In the genomic region with DNA sequence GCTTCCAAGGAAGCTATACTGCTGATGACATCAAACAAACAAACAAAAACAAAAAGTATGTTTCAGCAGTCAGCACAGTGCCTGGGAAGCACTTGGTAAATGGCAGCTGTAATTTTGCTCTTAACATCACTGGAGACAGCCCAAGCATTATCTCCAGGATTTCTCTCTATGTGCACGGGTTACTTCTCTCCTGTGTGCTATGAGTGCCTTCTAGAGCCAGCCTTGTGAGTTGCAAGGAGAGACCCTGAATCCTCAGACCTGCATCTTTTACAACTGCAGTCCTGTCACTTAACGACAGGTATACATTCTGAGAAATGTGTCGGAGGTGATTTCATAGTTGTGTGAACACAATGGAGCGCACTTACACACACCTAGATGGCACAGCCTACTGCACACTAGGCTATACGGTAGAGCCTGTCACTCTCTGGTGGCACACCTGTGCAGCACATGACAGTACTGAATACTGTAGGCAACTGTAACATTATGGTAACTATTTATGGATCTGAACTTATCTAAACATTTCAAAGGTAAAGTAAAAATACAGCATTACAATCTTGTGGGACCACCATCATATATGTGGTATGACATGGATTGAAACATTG, we compare ENCODE assay signal across 11 cellular contexts.
DNase-seq lines count a peak whose midpoint lies in the region; ATAC-seq, FAIRE-seq and TF ChIP-seq lines count a peak whose summit lies in the region.
"Had no signal": no experiment of that assay in that cellular context is flagged by ENCODE, and none has a peak within 500 bp of the region (broad histone marks: within the 10 kb centered on the region; RNA-seq: fewer than 3 reads in every experiment).

No MANE protein-coding gene starts in this region.

- TF ChIP-seq RAD21 in SK-N-SH (IDR thresholded peaks at IDR 0.05; ENCODE audit: low read length), result peak; percentile 62

- FAIRE-seq in kidney (lab: Jason Lieb, UNC), result no peak

- H3K27ac ChIP-seq in SK-N-SH (ENCODE audit: low read depth in 2 of 2, low read length in 1 of 2), result no peak overlapping the region
- H3K27ac ChIP-seq in endodermal cell (ENCODE audit: low read depth, low read length), result no peak overlapping the region
- no peak overlapping the region for H3K27ac ChIP-seq in kidney (ENCODE audit: low read depth in 2 of 2, low read length in 2 of 2)
- H3K27ac ChIP-seq: prostate gland had no signal

- no peak overlapping the region for H3K27ac Mint-ChIP-seq in endodermal cell

- H3K4me3 ChIP-seq in SK-N-SH (ENCODE audit: low read depth in 2 of 2, low read length in 1 of 2) (no peak overlapping the region), endodermal cell (ENCODE audit: low read length) (no peak overlapping the region), kidney (ENCODE audit: low read length in 2 of 2) (no peak overlapping the region)
- H3K4me3 ChIP-seq: prostate gland had no signal

- H4K20me1 ChIP-seq in SK-N-SH (ENCODE audit: insufficient read depth), result no peaks in the 10 kb centered on the region

- H3K9me3 ChIP-seq in SK-N-SH (no peaks in the 10 kb centered on the region), endodermal cell (ENCODE audit: control insufficient read depth, low read length) (peaks cover 13% of the 10 kb centered on the region), kidney (ENCODE audit: control insufficient read depth in 1 of 2, low read length in 2 of 2) (no peaks in the 10 kb centered on the region)
- H3K9me3 ChIP-seq: prostate gland had no signal

- no peaks in the 10 kb centered on the region for H3K27me3 Mint-ChIP-seq in endodermal cell (ENCODE audit: insufficient read depth)

- no peaks in the 10 kb centered on the region for H3K36me3 ChIP-seq in SK-N-SH (replicated peaks in 1 of 2; ENCODE audit: control insufficient read depth in 1 of 2, insufficient read depth in 2 of 2, low read length in 1 of 2)
- H3K36me3 ChIP-seq in endodermal cell (ENCODE audit: control insufficient read depth, insufficient read depth, low read length), result no peaks in the 10 kb centered on the region
- no peaks in the 10 kb centered on the region for H3K36me3 ChIP-seq in kidney (ENCODE audit: control insufficient read depth in 1 of 2, insufficient read depth in 2 of 2, low read length in 2 of 2)
- H3K36me3 ChIP-seq: prostate gland had no signal

- ATAC-seq in SK-N-SH treated with all-trans-retinoic acid at 6 μM for 48 hours (no peak), sciatic nerve (peak; percentile 22)

- no peak overlapping the region for H3K4me3 Mint-ChIP-seq in endodermal cell

- WGBS in SK-N-SH (ENCODE audit: low lambda C conversion rate), result 53% methylated on average over 5 of the region's 5 CpGs
- WGBS in endodermal cell (ENCODE audit: insufficient coverage in 1 of 2, insufficient read length in 1 of 2), 2 experiments, result 89% methylated on average over 5 of the region's 5 CpGs

- no peaks in the 10 kb centered on the region for H3K36me3 Mint-ChIP-seq in endodermal cell (ENCODE audit: low read depth)

- no peaks in the 10 kb centered on the region for H3K9me2 ChIP-seq in SK-N-SH

- no peak overlapping the region for H3K4me2 ChIP-seq in SK-N-SH

- H3K79me2 ChIP-seq in SK-N-SH (ENCODE audit: insufficient read depth), result no peaks in the 10 kb centered on the region

- H3K4me1 ChIP-seq in SK-N-SH (ENCODE audit: control insufficient read depth in 1 of 2, insufficient read depth in 2 of 2, low read depth in 1 of 2, low read length in 1 of 2), result peaks cover 0 to 10% of the 10 kb centered on the region in 2 experiments; a peak in 1 of 4 replicates
- no peaks in the 10 kb centered on the region for H3K4me1 ChIP-seq in endodermal cell (ENCODE audit: control insufficient read depth, insufficient read depth, low read length)
- H3K4me1 ChIP-seq in kidney (ENCODE audit: control insufficient read depth in 1 of 2, insufficient read depth in 1 of 2, low read depth in 1 of 2, low read length in 2 of 2), result no peaks in the 10 kb centered on the region
- H3K4me1 ChIP-seq: prostate gland had no signal

- H3K4me1 Mint-ChIP-seq in endodermal cell, result no peaks in the 10 kb centered on the region

- H3K9ac ChIP-seq in SK-N-SH, result no peak overlapping the region
- no peak overlapping the region for H3K9ac ChIP-seq in endodermal cell (ENCODE audit: extremely low read depth, low read length, poor library complexity, severe bottlenecking)
- no peak overlapping the region for H3K9ac ChIP-seq in kidney (ENCODE audit: low read length in 2 of 2)

- H3K27me3 ChIP-seq in SK-N-SH (ENCODE audit: insufficient read depth), result no peaks in the 10 kb centered on the region
- no peaks in the 10 kb centered on the region for H3K27me3 ChIP-seq in endodermal cell (ENCODE audit: control insufficient read depth, insufficient read depth, low read length, poor library complexity, severe bottlenecking)

- H3K9me3 Mint-ChIP-seq in endodermal cell, result peaks cover 28% of the 10 kb centered on the region

- no peak for DNase-seq in SK-N-SH
- peak; percentile 43 for DNase-seq in NCI-H524 treated with DMSO at 0.1 percent for 48 hours (lab: John Stamatoyannopoulos, UW)
- no peak for DNase-seq in endodermal cell
- DNase-seq in sciatic nerve (ENCODE audit: low spot score), result no peak
- no peak for DNase-seq in middle frontal gyrus (ENCODE audit: extremely low spot score, low spot score)
- no peak for DNase-seq in globus pallidus (ENCODE audit: low spot score)
- no peak for DNase-seq in kidney
- DNase-seq: C1 segment of cervical spinal cord, T-helper 9 cell had no signal

- H2AFZ ChIP-seq in SK-N-SH (ENCODE audit: low read depth), result no peak overlapping the region

- CTCF ChIA-PET in SK-N-SH (lab: Yijun Ruan, JAX), result interaction anchor here (0.5 to 3.1 kb wide), 5 partner anchors 32 to 715 kb away, joined by 3 to 18 read pairs (median 3); no protein-coding TSS in a partner anchor

- TF ChIP-seq CTCF in SK-N-SH (IDR thresholded peaks at IDR 0.05) (peak; percentile 33), endodermal cell (conservative IDR thresholded peaks at IDR 0.05) (peak; percentile 42), kidney (IDR thresholded peaks at IDR 0.05; ENCODE audit: borderline replicate concordance, extremely low read depth, insufficient read depth) (no peak)

- TF ChIP-seq EP300 in SK-N-SH (IDR thresholded peaks at IDR 0.05; ENCODE audit: borderline replicate concordance in 1 of 2, low read depth in 1 of 2, low read length in 1 of 2), result no peak

- intact Hi-C loops in sciatic nerve (cut with DNase I), result no loop called here
- intact Hi-C loops in kidney (cut with DNase I), result no loop called here

- POLR2A ChIA-PET in SK-N-SH (lab: Yijun Ruan, JAX), result no interaction called here

- peaks cover 5% of the 10 kb centered on the region for H3F3A ChIP-seq in SK-N-SH (replicated peaks; ENCODE audit: insufficient read depth)

TF ChIP-seq in SK-N-SH, 30 proteins besides CTCF, POLR2A, EP300 and RAD21:
- TF ChIP-seq SMC3 (IDR thresholded peaks at IDR 0.05; ENCODE audit: low read depth, low read length) (peak; percentile 21; the same call in 1 of the 2 replicates), ELF1 (IDR thresholded peaks at IDR 0.05) (no peak), GABPA (IDR thresholded peaks at IDR 0.05; ENCODE audit: low read depth) (no peak), EZH2phosphoT487 (IDR thresholded peaks at IDR 0.05; ENCODE audit: borderline replicate concordance, low read depth) (no peak)
- TF ChIP-seq, protein P1, sequence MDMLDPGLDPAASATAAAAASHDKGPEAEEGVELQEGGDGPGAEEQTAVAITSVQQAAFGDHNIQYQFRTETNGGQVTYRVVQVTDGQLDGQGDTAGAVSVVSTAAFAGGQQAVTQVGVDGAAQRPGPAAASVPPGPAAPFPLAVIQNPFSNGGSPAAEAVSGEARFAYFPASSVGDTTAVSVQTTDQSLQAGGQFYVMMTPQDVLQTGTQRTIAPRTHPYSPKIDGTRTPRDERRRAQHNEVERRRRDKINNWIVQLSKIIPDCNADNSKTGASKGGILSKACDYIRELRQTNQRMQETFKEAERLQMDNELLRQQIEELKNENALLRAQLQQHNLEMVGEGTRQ (IDR thresholded peaks at IDR 0.05; ENCODE audit: borderline replicate concordance, low read depth, low read length), result no peak
- TF ChIP-seq, protein P2, sequence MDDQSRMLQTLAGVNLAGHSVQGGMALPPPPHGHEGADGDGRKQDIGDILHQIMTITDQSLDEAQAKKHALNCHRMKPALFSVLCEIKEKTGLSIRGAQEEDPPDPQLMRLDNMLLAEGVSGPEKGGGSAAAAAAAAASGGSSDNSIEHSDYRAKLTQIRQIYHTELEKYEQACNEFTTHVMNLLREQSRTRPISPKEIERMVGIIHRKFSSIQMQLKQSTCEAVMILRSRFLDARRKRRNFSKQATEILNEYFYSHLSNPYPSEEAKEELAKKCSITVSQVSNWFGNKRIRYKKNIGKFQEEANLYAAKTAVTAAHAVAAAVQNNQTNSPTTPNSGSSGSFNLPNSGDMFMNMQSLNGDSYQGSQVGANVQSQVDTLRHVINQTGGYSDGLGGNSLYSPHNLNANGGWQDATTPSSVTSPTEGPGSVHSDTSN (IDR thresholded peaks at IDR 0.05), result no peak

TF ChIP-seq in SK-N-SH treated with all-trans-retinoic acid at 6 μM for 48 hours, 23 proteins besides CTCF, POLR2A, EP300 and RAD21 (continues in another document):
- TF ChIP-seq, protein P3, sequence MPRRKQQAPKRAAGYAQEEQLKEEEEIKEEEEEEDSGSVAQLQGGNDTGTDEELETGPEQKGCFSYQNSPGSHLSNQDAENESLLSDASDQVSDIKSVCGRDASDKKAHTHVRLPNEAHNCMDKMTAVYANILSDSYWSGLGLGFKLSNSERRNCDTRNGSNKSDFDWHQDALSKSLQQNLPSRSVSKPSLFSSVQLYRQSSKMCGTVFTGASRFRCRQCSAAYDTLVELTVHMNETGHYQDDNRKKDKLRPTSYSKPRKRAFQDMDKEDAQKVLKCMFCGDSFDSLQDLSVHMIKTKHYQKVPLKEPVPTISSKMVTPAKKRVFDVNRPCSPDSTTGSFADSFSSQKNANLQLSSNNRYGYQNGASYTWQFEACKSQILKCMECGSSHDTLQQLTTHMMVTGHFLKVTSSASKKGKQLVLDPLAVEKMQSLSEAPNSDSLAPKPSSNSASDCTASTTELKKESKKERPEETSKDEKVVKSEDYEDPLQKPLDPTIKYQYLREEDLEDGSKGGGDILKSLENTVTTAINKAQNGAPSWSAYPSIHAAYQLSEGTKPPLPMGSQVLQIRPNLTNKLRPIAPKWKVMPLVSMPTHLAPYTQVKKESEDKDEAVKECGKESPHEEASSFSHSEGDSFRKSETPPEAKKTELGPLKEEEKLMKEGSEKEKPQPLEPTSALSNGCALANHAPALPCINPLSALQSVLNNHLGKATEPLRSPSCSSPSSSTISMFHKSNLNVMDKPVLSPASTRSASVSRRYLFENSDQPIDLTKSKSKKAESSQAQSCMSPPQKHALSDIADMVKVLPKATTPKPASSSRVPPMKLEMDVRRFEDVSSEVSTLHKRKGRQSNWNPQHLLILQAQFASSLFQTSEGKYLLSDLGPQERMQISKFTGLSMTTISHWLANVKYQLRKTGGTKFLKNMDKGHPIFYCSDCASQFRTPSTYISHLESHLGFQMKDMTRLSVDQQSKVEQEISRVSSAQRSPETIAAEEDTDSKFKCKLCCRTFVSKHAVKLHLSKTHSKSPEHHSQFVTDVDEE (CRISPR knock-in tag; IDR thresholded peaks at IDR 0.05), result no peak
- TF ChIP-seq TCF4 (CRISPR knock-in tag; IDR thresholded peaks at IDR 0.05; ENCODE audit: borderline replicate concordance) (no peak), ZNF70 (CRISPR knock-in tag; IDR thresholded peaks at IDR 0.05) (no peak), SNAI2 (CRISPR knock-in tag; IDR thresholded peaks at IDR 0.05) (no peak), ISL1 (CRISPR knock-in tag; IDR thresholded peaks at IDR 0.05) (no peak), TOX (CRISPR knock-in tag; IDR thresholded peaks at IDR 0.05; ENCODE audit: borderline replicate concordance) (no peak)
